8 cellular contexts compared by ENCODE assay signal in the genomic region with DNA sequence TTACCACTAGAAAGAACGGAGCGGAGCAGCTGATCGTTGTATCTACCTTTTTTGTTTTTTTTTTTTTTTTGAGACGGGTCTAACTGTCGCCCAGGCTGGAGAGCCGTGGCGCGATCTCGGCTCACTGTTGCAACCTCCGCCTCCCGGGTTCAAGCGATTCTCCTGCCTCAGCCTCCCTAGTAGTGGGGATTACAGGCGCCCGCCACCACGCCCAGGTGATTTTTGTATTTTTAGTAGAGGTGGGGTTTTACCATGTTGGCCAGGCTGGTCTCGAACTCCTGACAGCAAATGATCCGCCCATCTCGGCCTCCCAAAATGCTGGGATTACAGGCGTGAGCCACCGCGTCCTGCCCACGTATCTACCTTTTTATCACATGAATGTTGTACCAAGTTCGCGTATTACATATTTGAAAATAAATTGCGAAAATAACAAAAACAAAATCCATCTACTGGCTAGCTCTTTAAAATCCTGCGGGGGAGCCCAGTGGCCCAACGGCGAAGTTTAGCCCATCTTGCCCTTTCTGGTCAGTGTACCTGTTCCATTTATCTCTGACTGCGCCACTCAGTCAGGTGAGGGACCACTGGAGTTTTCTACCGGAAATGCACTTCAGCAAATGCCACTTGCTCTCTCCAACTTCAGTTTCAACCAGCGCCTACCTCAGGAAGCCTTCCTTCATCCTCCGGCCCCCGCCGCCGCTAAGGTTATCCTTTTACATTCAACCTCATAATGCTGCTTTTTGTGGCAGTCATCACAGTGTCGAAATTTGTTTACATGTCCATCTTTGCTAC. TPM values are rescaled to one million over a fixed set of nuclear protein-coding genes. Genes with fewer than 3 reads are reported as not detected.
DNase-seq lines count a peak whose midpoint lies in the region; ATAC-seq, FAIRE-seq and TF ChIP-seq lines count a peak whose summit lies in the region.

No MANE protein-coding gene starts in this region.

- H3K4me1 ChIP-seq in kidney (ENCODE audit: control insufficient read depth in 1 of 2, insufficient read depth in 1 of 2, low read depth in 1 of 2, low read length in 2 of 2) = peaks cover 7 to 16% of the 10 kb centered on the region in 2 donors

- no peak for ATAC-seq in GM18519 (IDR thresholded peaks at IDR 0.05; ENCODE audit: low FRiP score, unreplicated experiment)

- TF ChIP-seq CTCF in astrocyte of the spinal cord (IDR thresholded peaks at IDR 0.05; ENCODE audit: low read depth, low read length) (no peak), kidney (IDR thresholded peaks at IDR 0.05; ENCODE audit: borderline replicate concordance, extremely low read depth, insufficient read depth) (no peak)

- FAIRE-seq in kidney (lab: Jason Lieb, UNC) = no peak

- peak; percentile 58 for DNase-seq in NCI-H748 (lab: John Stamatoyannopoulos, UW; ENCODE audit: unreplicated experiment)
- no peak for DNase-seq in NCI-H748 treated with DMSO at 0.1 percent for 48 hours (lab: John Stamatoyannopoulos, UW)
- DNase-seq in OCI-M1 (lab: John Stamatoyannopoulos, UW) = peak; percentile 64
- DNase-seq in astrocyte of the spinal cord (ENCODE audit: low read depth, low spot score) = no peak
- DNase-seq in kidney = no peak
- peak; percentile 28 for DNase-seq in stimulated activated CD4-positive, alpha-beta T cell treated with anti-CD3 and anti-CD28 coated beads, Interleukin-4, amount 100 ng/mL, for 24 hours
- DNase-seq in KG1 (lab: John Stamatoyannopoulos, UW) = no peak

- intact Hi-C loops in kidney (cut with DNase I) = no loop called here

- peak overlapping the region; percentile 93 to 97 for H3K27ac ChIP-seq in kidney (ENCODE audit: low read depth in 2 of 2, low read length in 2 of 2)

- no peaks in the 10 kb centered on the region for H3K9me3 ChIP-seq in kidney (ENCODE audit: control insufficient read depth in 1 of 2, low read length in 2 of 2)

- peak overlapping the region; percentile 78 to 95 for H3K9ac ChIP-seq in kidney (ENCODE audit: low read length in 2 of 2)

- H3K4me3 ChIP-seq in astrocyte of the spinal cord (ENCODE audit: low read depth, low read length) = peak overlapping the region; percentile 69
- peak overlapping the region; percentile 68 to 72 for H3K4me3 ChIP-seq in kidney (ENCODE audit: low read length in 2 of 2)

- in situ Hi-C loops in astrocyte of the spinal cord (cut with HindIII; ENCODE audit: low sequenced_read_pairs) = no loop called here

- H3K36me3 ChIP-seq in kidney (ENCODE audit: control insufficient read depth in 1 of 2, insufficient read depth in 2 of 2, low read length in 2 of 2) = no peaks in the 10 kb centered on the region

RNA-seq across cellular contexts. Expression of a gene that starts 1.2 kb away (rescaled TPM):
- 69.1 TPM for total RNA-seq in kidney
- 49.8 TPM for polyA plus RNA-seq in kidney (ENCODE audit: insufficient read depth, low read depth, low replicate concordance)

Comparison
In these comparisons a context has a peak if more than half of its experiments do, and no peak if none do; other contexts are left out.
1. DNase-seq: peak in NCI-H748 (single experiment), OCI-M1 (single experiment) and stimulated activated CD4-positive, alpha-beta T cell treated with anti-CD3 and anti-CD28 coated beads, Interleukin-4, amount 100 ng/mL, for 24 hours (single experiment); none in NCI-H748 treated with DMSO at 0.1 percent for 48 hours (single experiment), astrocyte of the spinal cord (single experiment), kidney (single experiment) and KG1 (single experiment).